In the genomic region with DNA sequence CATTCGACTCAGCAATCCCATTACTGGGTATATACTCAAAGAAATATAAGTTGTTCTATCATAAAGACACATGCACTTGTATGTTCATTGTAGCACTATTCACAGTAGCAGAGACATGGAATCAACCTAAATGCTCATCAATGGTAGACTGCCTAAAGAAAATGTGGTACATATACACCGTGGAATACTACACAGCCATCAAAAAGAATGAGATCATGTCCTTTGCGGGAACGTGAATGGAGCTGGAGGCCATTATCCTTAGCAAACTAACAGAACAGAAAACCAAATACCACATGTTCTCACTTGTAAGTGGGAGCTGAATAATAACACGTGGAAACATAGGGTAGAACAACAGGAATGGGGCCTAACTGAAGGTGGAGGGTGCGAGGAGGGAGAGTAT, we compare ENCODE assay signal across 22 cellular contexts. TPM values are rescaled to one million over a fixed set of nuclear protein-coding genes. Genes with fewer than 3 reads are reported as not detected.
DNase-seq lines count a peak whose midpoint lies in the region; ATAC-seq, FAIRE-seq and TF ChIP-seq lines count a peak whose summit lies in the region.
"Had no signal": no experiment of that assay in that cellular context is flagged by ENCODE, and none has a peak within 500 bp of the region (broad histone marks: within the 10 kb centered on the region; RNA-seq: fewer than 3 reads in every experiment).

No MANE protein-coding gene starts in this region.

- H3K4me3 ChIP-seq in K562 (no peak overlapping the region), tibial artery (no peak overlapping the region)
- H3K4me3 ChIP-seq: SK-N-MC had no signal

- no peak for DNase-seq in activated naive CD4-positive, alpha-beta T cell treated with Interleukin-2 at 50 U/mL for 16 hours
- no peak for DNase-seq in GM12891 (ENCODE audit: insufficient read length, low spot score)
- DNase-seq in K562 (ENCODE audit: extremely low read depth in 1 of 4, low spot score in 3 of 4): no peak
- DNase-seq in tibial artery: no peak
- no peak for DNase-seq in NCI-H345 treated with DMSO at 0.1 percent for 48 hours (lab: John Stamatoyannopoulos, UW; ENCODE audit: unreplicated experiment)
- DNase-seq in HK-2 (ENCODE audit: unreplicated experiment): no peak
- DNase-seq in H9: no peak
- DNase-seq: BE2C; GDM1; GOT3; HFFc6; NCI-H1092; NCI-H1436; NCI-H1930; NCI-H510A treated with DMSO at 0.1 percent for 48 hours; NCI-H774; NK-92 treated with Interleukin-12 subunit alpha and Interleukin-12 subunit beta, amount 100 ng/mL, for 24 hours; SHP77 treated with DMSO at 0.1 percent for 48 hours had no signal

- H2BK5ac ChIP-seq in H9 (ENCODE audit: insufficient read length, low read length): no peak overlapping the region

- peaks cover 5 to 13% of the 10 kb centered on the region in 2 experiments; a peak in 4 of 5 replicates for H3K4me1 ChIP-seq in K562 (replicated peaks in 1 of 2; ENCODE audit: control insufficient read depth in 2 of 2, insufficient read depth in 2 of 2, low read length in 2 of 2)
- H3K4me1 ChIP-seq in tibial artery: peaks cover 0 to 98% (median 46%) of the 10 kb centered on the region in 4 donors
- peaks cover 9% of the 10 kb centered on the region; the same call in 1 of the 2 replicates for H3K4me1 ChIP-seq in H9 (ENCODE audit: insufficient read depth, low read length)
- H3K4me1 ChIP-seq: BE2C had no signal

- no peaks in the 10 kb centered on the region for H3K9me1 ChIP-seq in K562 (ENCODE audit: control insufficient read depth, insufficient read depth, low read length)

- H3K23ac ChIP-seq in H9 (ENCODE audit: insufficient read length, low read depth, low read length): no peak overlapping the region

- H3K56ac ChIP-seq in H9 (ENCODE audit: insufficient read length, low read depth, low read length): no peak overlapping the region

- POLR2A ChIA-PET in K562 (lab: Yijun Ruan, JAX): no interaction called here

- WGBS in K562 (ENCODE audit: insufficient coverage, low coverage, missing lambda C conversion rate): 92% methylated on average over 6 of the region's 6 CpGs
- no CpG with 5 or more reads among the region's 6 CpGs for WGBS in H9 (ENCODE audit: extremely low coverage, insufficient read length, low lambda C conversion rate)

- no peak overlapping the region for H3K4ac ChIP-seq in H9 (ENCODE audit: low read depth, low read length)

- no peak overlapping the region for H4K91ac ChIP-seq in H9 (ENCODE audit: insufficient read length, low read depth, low read length)

- TF ChIP-seq CTCF in K562 (IDR thresholded peaks at IDR 0.05 in 2 of 3, conservative IDR thresholded peaks at IDR 0.05 in 1 of 3; ENCODE audit: insufficient read depth in 2 of 3, low read depth in 1 of 3, low read length in 3 of 3) (no peak), tibial artery (IDR thresholded peaks at IDR 0.05) (no peak), H9 (conservative IDR thresholded peaks at IDR 0.05) (no peak)

- H3T11ph ChIP-seq in H9 (ENCODE audit: low read length): no peak overlapping the region

- H3K79me2 ChIP-seq in K562 (ENCODE audit: control insufficient read depth, insufficient read depth, low read length) (peaks cover 32% of the 10 kb centered on the region; the same call in 2 of the 3 replicates), H9 (ENCODE audit: insufficient read depth, low read length) (no peaks in the 10 kb centered on the region)

- H3K27me3 ChIP-seq in K562 (ENCODE audit: control insufficient read depth in 2 of 2, insufficient read depth in 2 of 2, low read length in 2 of 2) (no peaks in the 10 kb centered on the region), tibial artery (no peaks in the 10 kb centered on the region), H9 (ENCODE audit: insufficient read depth, low read length) (no peaks in the 10 kb centered on the region)
- H3K27me3 ChIP-seq: BE2C had no signal

- H3K9me3 ChIP-seq in K562 (replicated peaks; ENCODE audit: control insufficient read depth, insufficient read depth, low read depth, low read length): no peaks in the 10 kb centered on the region
- H3K9me3 ChIP-seq in tibial artery: no peaks in the 10 kb centered on the region
- H3K9me3 ChIP-seq in H9 (ENCODE audit: control insufficient read depth, low read depth, low read length): no peaks in the 10 kb centered on the region
- H3K9me3 ChIP-seq: BE2C had no signal

- no peaks in the 10 kb centered on the region for H3K23me2 ChIP-seq in H9 (ENCODE audit: insufficient read length, low read depth, low read length, poor library complexity, severe bottlenecking)

- peaks cover 88% of the 10 kb centered on the region for H3K4me1 Mint-ChIP-seq in activated naive CD4-positive, alpha-beta T cell treated with anti-CD3 and anti-CD28 coated beads, Interleukin-2, amount 50 U/mL, for 24 hours
- H3K4me1 Mint-ChIP-seq in H9: peaks cover 33 to 44% of the 10 kb centered on the region in 2 experiments

- no peak overlapping the region for H4K5ac ChIP-seq in H9 (ENCODE audit: insufficient read length, low read depth, low read length)

- in situ Hi-C loops in K562 (cut with MboI): no loop called here

- no peak overlapping the region for H2BK12ac ChIP-seq in H9 (ENCODE audit: insufficient read length, low read depth, low read length)

- H4K8ac ChIP-seq in H9 (replicated peaks; ENCODE audit: insufficient read length, low read depth, low read length): no peak overlapping the region

- intact Hi-C loops in K562 (cut with micrococcal nuclease) (no loop called here), tibial artery (cut with DNase I; ENCODE audit: low total_unique reads) (no loop called here)

- H2BK120ac ChIP-seq in H9 (ENCODE audit: low read depth, low read length, poor library complexity, severe bottlenecking): no peak overlapping the region

- H3K27ac Mint-ChIP-seq in activated naive CD4-positive, alpha-beta T cell treated with anti-CD3 and anti-CD28 coated beads, Interleukin-2, amount 50 U/mL, for 24 hours: peak overlapping the region; percentile 59
- no peak overlapping the region for H3K27ac Mint-ChIP-seq in H9
- H3K27ac Mint-ChIP-seq: HFFc6 had no signal

- no peak for ATAC-seq in K562

- no peak overlapping the region for H2BK20ac ChIP-seq in H9 (ENCODE audit: low read depth, low read length, poor library complexity, severe bottlenecking)

- H3K18ac ChIP-seq in H9 (ENCODE audit: insufficient read length, low read depth, low read length): no peak overlapping the region

- H3K27ac ChIP-seq in K562 (ENCODE audit: extremely low read depth, low read depth, low read length): no peak overlapping the region
- peak overlapping the region; percentile 18 to 85 for H3K27ac ChIP-seq in tibial artery
- no peak overlapping the region for H3K27ac ChIP-seq in H9 (ENCODE audit: insufficient read length, low read depth, low read length)
- H3K27ac ChIP-seq: RWPE1, SK-N-MC had no signal

- FAIRE-seq in GM12891 (lab: Jason Lieb, UNC) (peak; percentile 48), K562 (lab: Jason Lieb, UNC) (no peak)
- FAIRE-seq: GM19239 had no signal

- TF ChIP-seq RAD21 in K562 (CRISPR knock-in tag; conservative IDR thresholded peaks at IDR 0.05 in 1 of 2, IDR thresholded peaks at IDR 0.05 in 1 of 2): no peak

- H2AK5ac ChIP-seq in H9 (ENCODE audit: insufficient read length, low read length): no peak overlapping the region

- peaks cover 5% of the 10 kb centered on the region for H3K9me3 Mint-ChIP-seq in activated naive CD4-positive, alpha-beta T cell treated with anti-CD3 and anti-CD28 coated beads, Interleukin-2, amount 50 U/mL, for 24 hours
- H3K9me3 Mint-ChIP-seq in H9: peaks cover 2 to 3% of the 10 kb centered on the region in 2 experiments; a peak in 2 of 5 replicates
- H3K9me3 Mint-ChIP-seq: HFFc6 had no signal

- no peak for TF ChIP-seq POLR2A in GM12891 (IDR thresholded peaks at IDR 0.05; ENCODE audit: low read depth, low read length)
- no peak for TF ChIP-seq POLR2A in K562 (conservative IDR thresholded peaks at IDR 0.05)

- peaks cover 15% of the 10 kb centered on the region; the same call in 1 of the 3 replicates for H3K36me3 ChIP-seq in K562 (ENCODE audit: control insufficient read depth, insufficient read depth, low read length)
- H3K36me3 ChIP-seq in tibial artery: no peaks in the 10 kb centered on the region
- H3K36me3 ChIP-seq: BE2C had no signal

- H3K4me3 Mint-ChIP-seq in activated naive CD4-positive, alpha-beta T cell treated with anti-CD3 and anti-CD28 coated beads, Interleukin-2, amount 50 U/mL, for 24 hours: no peak overlapping the region
- H3K4me3 Mint-ChIP-seq in H9: no peak overlapping the region
- H3K4me3 Mint-ChIP-seq: HFFc6 had no signal

- BruUV-seq in K562 (replicated peaks; lab: Mats Ljungman, UMichigan): no TSS peak

- no peak overlapping the region for H2AFZ ChIP-seq in K562 (ENCODE audit: low read depth, low read length)
- no peak overlapping the region for H2AFZ ChIP-seq in H9 (ENCODE audit: low read length)

- no peaks in the 10 kb centered on the region for H3K27me3 Mint-ChIP-seq in activated naive CD4-positive, alpha-beta T cell treated with anti-CD3 and anti-CD28 coated beads, Interleukin-2, amount 50 U/mL, for 24 hours
- H3K27me3 Mint-ChIP-seq in H9 (ENCODE audit: low read depth): no peaks in the 10 kb centered on the region

- no peak overlapping the region for H3K9ac ChIP-seq in K562 (ENCODE audit: insufficient read depth in 1 of 2, low read depth in 2 of 2, low read length in 2 of 2)
- H3K9ac ChIP-seq in H9 (ENCODE audit: extremely low read depth, insufficient read length, low read length): no peak overlapping the region

- H3K36me3 Mint-ChIP-seq in activated naive CD4-positive, alpha-beta T cell treated with anti-CD3 and anti-CD28 coated beads, Interleukin-2, amount 50 U/mL, for 24 hours: peaks cover 25% of the 10 kb centered on the region
- H3K36me3 Mint-ChIP-seq in H9 (ENCODE audit: insufficient read depth in 1 of 3, low read depth in 3 of 3): peaks cover 8 to 15% (median 13%) of the 10 kb centered on the region in 3 experiments

- H4K20me1 ChIP-seq in K562 (replicated peaks; ENCODE audit: control insufficient read depth, insufficient read depth, low read length) (peaks cover 4% of the 10 kb centered on the region; the same call in 1 of the 2 replicates), H9 (ENCODE audit: control insufficient read depth, insufficient read depth, insufficient read length) (no peaks in the 10 kb centered on the region)

- CTCF ChIA-PET in K562 (lab: Yijun Ruan, JAX; ENCODE audit: low intra/inter-chr PET ratio): no interaction called here

- no peak overlapping the region for H2BK15ac ChIP-seq in H9 (ENCODE audit: low read depth, low read length)

- TF ChIP-seq EP300 in K562 (IDR thresholded peaks at IDR 0.05; ENCODE audit: low read length): no peak

- H3K79me1 ChIP-seq in H9 (ENCODE audit: insufficient read depth, low read depth, low read length, poor library complexity, severe bottlenecking): no peaks in the 10 kb centered on the region

- no peak overlapping the region for H3K14ac ChIP-seq in H9 (ENCODE audit: insufficient read depth, low read length)

- no peak overlapping the region for H3K4me2 ChIP-seq in K562 (ENCODE audit: insufficient read depth, low read length)
- H3K4me2 ChIP-seq in H9 (ENCODE audit: insufficient read depth, insufficient read length, low read length): no peak overlapping the region

RNA-seq across cellular contexts. Expression of gene TMEM131L, which starts 44.9 kb away (rescaled TPM):
- 50.3 TPM for polyA plus RNA-seq in GM12891 (2012; ENCODE audit: low read depth, missing spikeins)
- 67.0 and 118 TPM in 2 replicates for total RNA-seq in K562 (2011; cell fraction: chromatin; rRNA removed; ENCODE audit: low replicate concordance)
- total RNA-seq in K562 (2011; cell fraction: nucleolus; rRNA removed): 37.9 and 39.4 TPM in 2 replicates
- total RNA-seq in K562 (2011; cell fraction: nucleoplasm; rRNA removed): 60.0 and 67.7 TPM in 2 replicates
- 12.9 and 13.2 TPM in 2 replicates for total RNA-seq in K562 (2014; rRNA removed)
- 15.0 and 16.0 TPM in 2 replicates for total RNA-seq in K562 (2014; rRNA removed; fragmentation: Illumina TruSeq; extraction: Trizol)
- total RNA-seq in K562 (2015; rRNA removed; fragmentation: Illumina TruSeq; extraction: Trizol): 15.6 and 18.8 TPM in 2 replicates
- total RNA-seq in K562 (2021): 18.6 and 20.8 TPM in 2 replicates
- polyA plus RNA-seq in K562 (2011; rRNA removed): 9.7 and 10.0 TPM in 2 replicates
- 6.9 and 9.0 TPM in 2 replicates for polyA plus RNA-seq in K562 (2011; cell fraction: cytosol; rRNA removed)
- polyA plus RNA-seq in K562 (2011; cell fraction: nucleus; rRNA removed): 23.1 and 24.6 TPM in 2 replicates
- polyA plus RNA-seq in K562 (2012): 10.8 and 11.2 TPM in 2 replicates
- polyA plus RNA-seq in K562 (2014; fragmentation: Illumina TruSeq; extraction: Trizol): 13.1 and 15.4 TPM in 2 replicates
- 1 to 10 TPM; 1.2 to 1.6 TPM for polyA plus RNA-seq in K562 (2014; fragmentation: Nextera tagmentation; extraction: Ambion mirVana)
- polyA plus RNA-seq in K562 (2014; rRNA removed): 6.9 and 7.5 TPM in 2 replicates
- polyA minus RNA-seq in K562 (2011; rRNA and poly(A)+ RNA removed): 25.0 and 34.9 TPM in 2 replicates
- polyA minus RNA-seq in K562 (2011; cell fraction: cytosol; rRNA and poly(A)+ RNA removed): 11.2 and 18.8 TPM in 2 replicates
- 35.5 and 61.0 TPM in 2 replicates for polyA minus RNA-seq in K562 (2011; cell fraction: nucleus; rRNA and poly(A)+ RNA removed)
- total RNA-seq in H9 (2021): 14.6 and 15.9 TPM in 2 replicates

Comparison
In these comparisons a context has a peak if more than half of its experiments do, and no peak if none do; other contexts are left out.
1. H3K27ac ChIP-seq: peak in tibial artery (2 of 2); none in K562 (single experiment) and H9 (single experiment).